Comparison of ENCODE assay signal across 1 cellular context in the genomic region with DNA sequence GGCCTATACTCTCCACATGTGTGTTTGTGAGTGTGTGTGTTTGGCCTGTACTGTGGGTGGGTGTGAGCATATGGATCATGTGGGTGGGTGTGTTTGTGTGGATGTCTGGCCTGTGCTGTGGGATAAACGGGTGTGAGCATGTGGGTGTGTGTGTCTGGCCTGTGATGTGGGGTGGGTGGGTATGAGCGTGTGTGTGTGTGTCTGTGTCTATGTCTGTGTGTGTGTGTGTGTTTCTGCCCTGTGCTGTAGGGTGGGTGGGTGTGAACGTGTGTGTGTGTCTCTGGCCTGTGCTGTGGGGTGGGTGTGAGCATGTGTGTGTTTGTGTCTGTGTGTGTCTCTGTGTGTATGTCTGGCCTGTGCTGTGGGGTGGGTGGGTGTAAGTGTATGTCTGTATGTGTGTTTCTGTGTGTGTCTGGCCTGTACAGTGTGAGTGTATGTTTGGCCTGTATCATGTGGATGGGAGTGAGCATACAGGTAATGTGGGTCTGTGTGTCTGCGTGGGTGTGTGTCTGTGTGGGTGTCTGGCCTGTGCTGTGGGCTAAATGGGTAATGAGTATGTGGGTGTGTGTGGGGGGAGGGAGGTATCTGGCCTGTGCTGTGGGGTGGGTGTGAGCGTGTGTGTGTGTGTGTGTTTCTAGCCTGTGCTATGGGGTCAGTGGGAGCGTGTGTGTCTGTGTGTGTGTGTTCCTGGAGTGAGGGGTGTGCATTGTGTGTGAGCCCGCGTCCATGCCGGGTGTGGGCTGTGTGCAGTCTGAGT.
TF ChIP-seq lines count a peak whose summit lies in the region.

No MANE protein-coding gene starts in this region.

TF ChIP-seq in HEK293, 187 proteins besides CTCF, POLR2A, EP300 and RAD21 (continued from another document and continues in another):
- TF ChIP-seq ZNF785 (tag by site-specific recombination; IDR thresholded peaks at IDR 0.05) (peak; percentile 24; the same call in 1 of the 2 replicates), ZNF335 (tag by site-specific recombination; conservative IDR thresholded peaks at IDR 0.05) (no peak), EGR2 (tag by site-specific recombination; IDR thresholded peaks at IDR 0.05; ENCODE audit: low read depth) (peak; percentile 100), KLF8 (tag by site-specific recombination; IDR thresholded peaks at IDR 0.05) (no peak), ZNF114 (tag by site-specific recombination; IDR thresholded peaks at IDR 0.05) (0 out of 2 replicates have a peak, but pooled peaks have one; percentile 51), ZNF791 (tag by site-specific recombination; IDR thresholded peaks at IDR 0.05) (no peak), HOXA7 (CRISPR knock-in tag; IDR thresholded peaks at IDR 0.05; ENCODE audit: borderline replicate concordance) (no peak), ZNF214 (tag by site-specific recombination; IDR thresholded peaks at IDR 0.05; ENCODE audit: borderline replicate concordance) (no peak), ZNF202 (tag by site-specific recombination; IDR thresholded peaks at IDR 0.05; ENCODE audit: borderline replicate concordance) (no peak), ZNF843 (tag by site-specific recombination; IDR thresholded peaks at IDR 0.05) (no peak), ZNF776 (tag by site-specific recombination; IDR thresholded peaks at IDR 0.05; ENCODE audit: borderline replicate concordance) (0 out of 2 replicates have a peak, but pooled peaks have one; percentile 14), GLI4 (tag by site-specific recombination; IDR thresholded peaks at IDR 0.05) (no peak), KLF9 (tag by site-specific recombination; IDR thresholded peaks at IDR 0.05; ENCODE audit: low read depth) (peak; percentile 63), ZNF629 (tag by site-specific recombination; IDR thresholded peaks at IDR 0.05) (no peak), ZNF394 (tag by site-specific recombination; IDR thresholded peaks at IDR 0.05; ENCODE audit: borderline replicate concordance) (no peak), ZNF596 (tag by site-specific recombination; IDR thresholded peaks at IDR 0.05) (no peak), ZNF510 (tag by site-specific recombination; IDR thresholded peaks at IDR 0.05; ENCODE audit: insufficient replicate concordance) (no peak), ZNF155 (tag by site-specific recombination; IDR thresholded peaks at IDR 0.05) (0 out of 2 replicates have a peak, but pooled peaks have one; percentile 20), FEZF1 (tag by site-specific recombination; IDR thresholded peaks at IDR 0.05) (no peak), PRDM1 (tag by site-specific recombination; IDR thresholded peaks at IDR 0.05) (no peak), ZBTB48 (tag by site-specific recombination; IDR thresholded peaks at IDR 0.05) (no peak), ZBTB20 (tag by site-specific recombination; IDR thresholded peaks at IDR 0.05) (no peak), ZNF423 (tag by site-specific recombination; IDR thresholded peaks at IDR 0.05) (no peak), ZNF416 (tag by site-specific recombination; IDR thresholded peaks at IDR 0.05) (no peak), KLF16 (tag by site-specific recombination; IDR thresholded peaks at IDR 0.05) (peak; percentile 19; the same call in 1 of the 2 replicates), ZNF311 (tag by site-specific recombination; IDR thresholded peaks at IDR 0.05; ENCODE audit: borderline replicate concordance) (peak; percentile 82), ZNF621 (tag by site-specific recombination; IDR thresholded peaks at IDR 0.05) (0 out of 2 replicates have a peak, but pooled peaks have one; percentile 34), OSR2 (tag by site-specific recombination; IDR thresholded peaks at IDR 0.05) (no peak), ZNF266 (tag by site-specific recombination; IDR thresholded peaks at IDR 0.05; ENCODE audit: low read depth) (peak; percentile 7; the same call in 1 of the 2 replicates), ZFHX2 (tag by site-specific recombination; conservative IDR thresholded peaks at IDR 0.05) (peak; percentile 100), WT1 (tag by site-specific recombination; IDR thresholded peaks at IDR 0.05) (no peak), ZSCAN16 (tag by site-specific recombination; IDR thresholded peaks at IDR 0.05) (no peak), SALL2 (tag by site-specific recombination; IDR thresholded peaks at IDR 0.05; ENCODE audit: borderline replicate concordance) (0 out of 2 replicates have a peak, but pooled peaks have one; percentile 22), ZNF514 (tag by site-specific recombination; IDR thresholded peaks at IDR 0.05) (no peak), ZNF19 (tag by site-specific recombination; IDR thresholded peaks at IDR 0.05; ENCODE audit: low read depth) (no peak), ZNF624 (tag by site-specific recombination; IDR thresholded peaks at IDR 0.05) (no peak), ZNF76 (tag by site-specific recombination; IDR thresholded peaks at IDR 0.05; ENCODE audit: borderline replicate concordance, low read depth) (no peak), SCRT1 (tag by site-specific recombination; IDR thresholded peaks at IDR 0.05; ENCODE audit: borderline replicate concordance) (no peak), ZNF473 (tag by site-specific recombination; IDR thresholded peaks at IDR 0.05) (peak; percentile 11; the same call in 1 of the 2 replicates), ZNF10 (tag by site-specific recombination; IDR thresholded peaks at IDR 0.05) (no peak), ZNF175 (tag by site-specific recombination; IDR thresholded peaks at IDR 0.05) (peak; percentile 61; the same call in 1 of the 2 replicates), ZNF121 (tag by site-specific recombination; IDR thresholded peaks at IDR 0.05) (no peak), ZNF654 (tag by site-specific recombination; IDR thresholded peaks at IDR 0.05; ENCODE audit: low read depth) (no peak), ZNF571 (tag by site-specific recombination; IDR thresholded peaks at IDR 0.05) (peak; percentile 51), ZNF24 (tag by site-specific recombination; IDR thresholded peaks at IDR 0.05) (no peak), ZNF830 (tag by site-specific recombination; IDR thresholded peaks at IDR 0.05; ENCODE audit: low read depth) (no peak), ZNF146 (tag by site-specific recombination; IDR thresholded peaks at IDR 0.05) (0 out of 2 replicates have a peak, but pooled peaks have one; percentile 9), ZNF501 (tag by site-specific recombination; IDR thresholded peaks at IDR 0.05) (no peak), ZNF777 (tag by site-specific recombination; IDR thresholded peaks at IDR 0.05; ENCODE audit: borderline replicate concordance) (no peak), MZF1 (tag by site-specific recombination; IDR thresholded peaks at IDR 0.05; ENCODE audit: borderline replicate concordance) (no peak), ZNF560 (tag by site-specific recombination; IDR thresholded peaks at IDR 0.05; ENCODE audit: borderline replicate concordance) (no peak)
- TF ChIP-seq, protein P1, sequence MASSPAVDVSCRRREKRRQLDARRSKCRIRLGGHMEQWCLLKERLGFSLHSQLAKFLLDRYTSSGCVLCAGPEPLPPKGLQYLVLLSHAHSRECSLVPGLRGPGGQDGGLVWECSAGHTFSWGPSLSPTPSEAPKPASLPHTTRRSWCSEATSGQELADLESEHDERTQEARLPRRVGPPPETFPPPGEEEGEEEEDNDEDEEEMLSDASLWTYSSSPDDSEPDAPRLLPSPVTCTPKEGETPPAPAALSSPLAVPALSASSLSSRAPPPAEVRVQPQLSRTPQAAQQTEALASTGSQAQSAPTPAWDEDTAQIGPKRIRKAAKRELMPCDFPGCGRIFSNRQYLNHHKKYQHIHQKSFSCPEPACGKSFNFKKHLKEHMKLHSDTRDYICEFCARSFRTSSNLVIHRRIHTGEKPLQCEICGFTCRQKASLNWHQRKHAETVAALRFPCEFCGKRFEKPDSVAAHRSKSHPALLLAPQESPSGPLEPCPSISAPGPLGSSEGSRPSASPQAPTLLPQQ (tag by site-specific recombination; IDR thresholded peaks at IDR 0.05) = no peak
- TF ChIP-seq, protein P2, sequence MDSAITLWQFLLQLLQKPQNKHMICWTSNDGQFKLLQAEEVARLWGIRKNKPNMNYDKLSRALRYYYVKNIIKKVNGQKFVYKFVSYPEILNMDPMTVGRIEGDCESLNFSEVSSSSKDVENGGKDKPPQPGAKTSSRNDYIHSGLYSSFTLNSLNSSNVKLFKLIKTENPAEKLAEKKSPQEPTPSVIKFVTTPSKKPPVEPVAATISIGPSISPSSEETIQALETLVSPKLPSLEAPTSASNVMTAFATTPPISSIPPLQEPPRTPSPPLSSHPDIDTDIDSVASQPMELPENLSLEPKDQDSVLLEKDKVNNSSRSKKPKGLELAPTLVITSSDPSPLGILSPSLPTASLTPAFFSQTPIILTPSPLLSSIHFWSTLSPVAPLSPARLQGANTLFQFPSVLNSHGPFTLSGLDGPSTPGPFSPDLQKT (IDR thresholded peaks at IDR 0.05; ENCODE audit: borderline replicate concordance, low read depth, low read length) = no peak
- TF ChIP-seq, protein P3, sequence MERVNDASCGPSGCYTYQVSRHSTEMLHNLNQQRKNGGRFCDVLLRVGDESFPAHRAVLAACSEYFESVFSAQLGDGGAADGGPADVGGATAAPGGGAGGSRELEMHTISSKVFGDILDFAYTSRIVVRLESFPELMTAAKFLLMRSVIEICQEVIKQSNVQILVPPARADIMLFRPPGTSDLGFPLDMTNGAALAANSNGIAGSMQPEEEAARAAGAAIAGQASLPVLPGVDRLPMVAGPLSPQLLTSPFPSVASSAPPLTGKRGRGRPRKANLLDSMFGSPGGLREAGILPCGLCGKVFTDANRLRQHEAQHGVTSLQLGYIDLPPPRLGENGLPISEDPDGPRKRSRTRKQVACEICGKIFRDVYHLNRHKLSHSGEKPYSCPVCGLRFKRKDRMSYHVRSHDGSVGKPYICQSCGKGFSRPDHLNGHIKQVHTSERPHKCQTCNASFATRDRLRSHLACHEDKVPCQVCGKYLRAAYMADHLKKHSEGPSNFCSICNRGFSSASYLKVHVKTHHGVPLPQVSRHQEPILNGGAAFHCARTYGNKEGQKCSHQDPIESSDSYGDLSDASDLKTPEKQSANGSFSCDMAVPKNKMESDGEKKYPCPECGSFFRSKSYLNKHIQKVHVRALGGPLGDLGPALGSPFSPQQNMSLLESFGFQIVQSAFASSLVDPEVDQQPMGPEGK (tag by site-specific recombination; IDR thresholded peaks at IDR 0.05) = 0 out of 2 replicates have a peak, but pooled peaks have one; percentile 6
- TF ChIP-seq, protein P4, sequence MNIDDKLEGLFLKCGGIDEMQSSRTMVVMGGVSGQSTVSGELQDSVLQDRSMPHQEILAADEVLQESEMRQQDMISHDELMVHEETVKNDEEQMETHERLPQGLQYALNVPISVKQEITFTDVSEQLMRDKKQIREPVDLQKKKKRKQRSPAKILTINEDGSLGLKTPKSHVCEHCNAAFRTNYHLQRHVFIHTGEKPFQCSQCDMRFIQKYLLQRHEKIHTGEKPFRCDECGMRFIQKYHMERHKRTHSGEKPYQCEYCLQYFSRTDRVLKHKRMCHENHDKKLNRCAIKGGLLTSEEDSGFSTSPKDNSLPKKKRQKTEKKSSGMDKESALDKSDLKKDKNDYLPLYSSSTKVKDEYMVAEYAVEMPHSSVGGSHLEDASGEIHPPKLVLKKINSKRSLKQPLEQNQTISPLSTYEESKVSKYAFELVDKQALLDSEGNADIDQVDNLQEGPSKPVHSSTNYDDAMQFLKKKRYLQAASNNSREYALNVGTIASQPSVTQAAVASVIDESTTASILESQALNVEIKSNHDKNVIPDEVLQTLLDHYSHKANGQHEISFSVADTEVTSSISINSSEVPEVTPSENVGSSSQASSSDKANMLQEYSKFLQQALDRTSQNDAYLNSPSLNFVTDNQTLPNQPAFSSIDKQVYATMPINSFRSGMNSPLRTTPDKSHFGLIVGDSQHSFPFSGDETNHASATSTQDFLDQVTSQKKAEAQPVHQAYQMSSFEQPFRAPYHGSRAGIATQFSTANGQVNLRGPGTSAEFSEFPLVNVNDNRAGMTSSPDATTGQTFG (tag by site-specific recombination; IDR thresholded peaks at IDR 0.05; ENCODE audit: borderline replicate concordance) = peak; percentile 15; the same call in 1 of the 2 replicates
- TF ChIP-seq, protein P5, sequence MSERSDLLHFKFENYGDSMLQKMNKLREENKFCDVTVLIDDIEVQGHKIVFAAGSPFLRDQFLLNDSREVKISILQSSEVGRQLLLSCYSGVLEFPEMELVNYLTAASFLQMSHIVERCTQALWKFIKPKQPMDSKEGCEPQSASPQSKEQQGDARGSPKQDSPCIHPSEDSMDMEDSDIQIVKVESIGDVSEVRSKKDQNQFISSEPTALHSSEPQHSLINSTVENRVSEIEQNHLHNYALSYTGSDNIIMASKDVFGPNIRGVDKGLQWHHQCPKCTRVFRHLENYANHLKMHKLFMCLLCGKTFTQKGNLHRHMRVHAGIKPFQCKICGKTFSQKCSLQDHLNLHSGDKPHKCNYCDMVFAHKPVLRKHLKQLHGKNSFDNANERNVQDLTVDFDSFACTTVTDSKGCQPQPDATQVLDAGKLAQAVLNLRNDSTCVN (tag by site-specific recombination; optimal IDR thresholded peaks at IDR 0.05) = no peak
- TF ChIP-seq, protein P6, sequence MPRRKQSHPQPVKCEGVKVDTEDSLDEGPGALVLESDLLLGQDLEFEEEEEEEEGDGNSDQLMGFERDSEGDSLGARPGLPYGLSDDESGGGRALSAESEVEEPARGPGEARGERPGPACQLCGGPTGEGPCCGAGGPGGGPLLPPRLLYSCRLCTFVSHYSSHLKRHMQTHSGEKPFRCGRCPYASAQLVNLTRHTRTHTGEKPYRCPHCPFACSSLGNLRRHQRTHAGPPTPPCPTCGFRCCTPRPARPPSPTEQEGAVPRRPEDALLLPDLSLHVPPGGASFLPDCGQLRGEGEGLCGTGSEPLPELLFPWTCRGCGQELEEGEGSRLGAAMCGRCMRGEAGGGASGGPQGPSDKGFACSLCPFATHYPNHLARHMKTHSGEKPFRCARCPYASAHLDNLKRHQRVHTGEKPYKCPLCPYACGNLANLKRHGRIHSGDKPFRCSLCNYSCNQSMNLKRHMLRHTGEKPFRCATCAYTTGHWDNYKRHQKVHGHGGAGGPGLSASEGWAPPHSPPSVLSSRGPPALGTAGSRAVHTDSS (tag by site-specific recombination; IDR thresholded peaks at IDR 0.05) = no peak
- TF ChIP-seq, protein P7, sequence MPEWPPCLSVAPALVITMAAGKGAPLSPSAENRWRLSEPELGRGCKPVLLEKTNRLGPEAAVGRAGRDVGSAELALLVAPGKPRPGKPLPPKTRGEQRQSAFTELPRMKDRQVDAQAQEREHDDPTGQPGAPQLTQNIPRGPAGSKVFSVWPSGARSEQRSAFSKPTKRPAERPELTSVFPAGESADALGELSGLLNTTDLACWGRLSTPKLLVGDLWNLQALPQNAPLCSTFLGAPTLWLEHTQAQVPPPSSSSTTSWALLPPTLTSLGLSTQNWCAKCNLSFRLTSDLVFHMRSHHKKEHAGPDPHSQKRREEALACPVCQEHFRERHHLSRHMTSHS (tag by site-specific recombination; IDR thresholded peaks at IDR 0.05) = no peak
- TF ChIP-seq, protein P8, sequence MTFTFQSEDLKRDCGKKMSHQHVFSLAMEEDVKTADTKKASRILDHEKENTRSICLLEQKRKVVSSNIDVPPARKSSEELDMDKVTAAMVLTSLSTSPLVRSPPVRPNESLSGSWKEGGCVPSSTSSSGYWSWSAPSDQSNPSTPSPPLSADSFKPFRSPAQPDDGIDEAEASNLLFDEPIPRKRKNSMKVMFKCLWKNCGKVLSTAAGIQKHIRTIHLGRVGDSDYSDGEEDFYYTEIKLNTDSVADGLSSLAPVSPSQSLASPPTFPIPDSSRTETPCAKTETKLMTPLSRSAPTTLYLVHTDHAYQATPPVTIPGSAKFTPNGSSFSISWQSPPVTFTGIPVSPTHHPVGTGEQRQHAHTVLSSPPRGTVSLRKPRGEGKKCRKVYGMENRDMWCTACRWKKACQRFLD (tag by site-specific recombination; IDR thresholded peaks at IDR 0.05) = peak; percentile 12; the same call in 1 of the 2 replicates
